In the genomic region with DNA sequence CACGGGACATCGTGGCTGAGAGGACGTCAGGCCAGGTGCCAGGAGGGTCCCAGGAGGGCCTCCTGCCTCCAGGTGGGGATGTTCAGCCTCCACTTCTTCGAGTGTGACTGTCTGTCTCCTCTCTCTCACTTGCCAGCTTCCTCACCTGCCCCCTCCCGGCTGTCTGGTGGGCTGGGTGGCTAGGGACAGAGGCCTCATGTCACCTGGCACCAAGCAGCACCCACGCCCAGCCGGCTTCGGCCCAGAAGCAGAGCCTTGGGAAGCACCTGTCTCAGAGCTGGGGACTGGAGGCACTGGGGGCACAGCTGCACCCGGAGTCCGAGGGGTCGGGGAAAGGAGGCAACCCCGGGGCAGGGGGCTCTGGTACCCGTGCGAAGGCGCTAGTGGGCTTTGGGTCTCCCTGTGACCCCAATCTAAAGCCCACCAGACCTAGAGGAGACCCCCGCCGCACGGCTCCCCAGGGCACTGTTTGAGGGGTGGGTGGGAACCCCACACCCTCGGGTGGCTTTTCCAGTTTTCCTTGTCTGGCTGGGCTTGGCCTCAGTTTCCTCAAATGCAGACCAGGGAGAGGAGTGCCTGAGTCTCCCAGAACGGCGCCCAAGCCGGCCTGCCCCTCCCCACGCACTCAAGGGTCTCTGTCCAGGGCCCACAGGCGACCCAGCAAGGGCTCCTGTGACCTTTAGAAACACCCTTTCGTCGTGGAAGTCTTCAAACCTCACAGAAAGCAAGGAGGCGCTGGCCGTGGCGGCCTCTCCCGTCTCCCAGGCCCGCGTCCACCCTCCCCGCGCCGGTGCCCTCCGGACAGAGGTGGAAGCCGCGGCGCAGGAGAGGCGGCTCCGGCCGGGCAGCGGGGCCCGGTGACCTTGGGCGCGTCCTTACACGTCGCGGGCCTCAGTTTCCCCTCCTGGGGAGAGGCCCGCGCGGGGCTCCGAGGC, we compare ENCODE assay signal across 9 cellular contexts. TPM values are rescaled to one million over a fixed set of nuclear protein-coding genes. Genes with fewer than 3 reads are reported as not detected.
DNase-seq lines count a peak whose midpoint lies in the region; ATAC-seq and TF ChIP-seq lines count a peak whose summit lies in the region.
"Had no signal": no experiment of that assay in that cellular context is flagged by ENCODE, and none has a peak within 500 bp of the region (broad histone marks: within the 10 kb centered on the region; RNA-seq: fewer than 3 reads in every experiment).

No MANE protein-coding gene starts in this region.

- H3K27me3 ChIP-seq in dorsolateral prefrontal cortex, result peaks cover 0 to 14% (median 0%) of the 10 kb centered on the region in 45 donors

- no peaks in the 10 kb centered on the region for H3K36me3 Mint-ChIP-seq in activated T-cell treated with anti-CD3 and anti-CD28 coated beads, Interleukin-2, amount 50 U/mL, for 4 hours (ENCODE audit: insufficient read depth)
- H3K36me3 Mint-ChIP-seq in stimulated activated naive B cell treated with anti-CD40 and anti-IgM and Interleukin-4, amounts not matched to agents 10 μg/mL and 1 μg/mL and 100 μg/mL, for 72 hours, result peaks cover 0 to under 1% of the 10 kb centered on the region in 2 donors
- H3K36me3 Mint-ChIP-seq in glutamatergic neuron (ENCODE audit: unreplicated experiment), result no peaks in the 10 kb centered on the region

- peaks cover 4% of the 10 kb centered on the region for H3K4me1 Mint-ChIP-seq in activated T-cell treated with anti-CD3 and anti-CD28 coated beads, Interleukin-2, amount 50 U/mL, for 4 hours (ENCODE audit: low read depth)
- peaks cover 16 to 25% of the 10 kb centered on the region in 2 donors for H3K4me1 Mint-ChIP-seq in stimulated activated naive B cell treated with anti-CD40 and anti-IgM and Interleukin-4, amounts not matched to agents 10 μg/mL and 1 μg/mL and 100 μg/mL, for 72 hours
- peaks cover 4% of the 10 kb centered on the region for H3K4me1 Mint-ChIP-seq in glutamatergic neuron (ENCODE audit: low read depth, unreplicated experiment)

- H3K27me3 Mint-ChIP-seq in activated T-cell treated with anti-CD3 and anti-CD28 coated beads, Interleukin-2, amount 50 U/mL, for 4 hours (ENCODE audit: low read depth), result peaks cover 25% of the 10 kb centered on the region
- peaks cover 30 to 45% of the 10 kb centered on the region in 2 donors for H3K27me3 Mint-ChIP-seq in stimulated activated naive B cell treated with anti-CD40 and anti-IgM and Interleukin-4, amounts not matched to agents 10 μg/mL and 1 μg/mL and 100 μg/mL, for 72 hours
- peaks cover 14% of the 10 kb centered on the region for H3K27me3 Mint-ChIP-seq in glutamatergic neuron (ENCODE audit: unreplicated experiment)

- TF ChIP-seq CTCF in dorsolateral prefrontal cortex (IDR thresholded peaks at IDR 0.05 in 54 of 56, conservative IDR thresholded peaks at IDR 0.05 in 2 of 56; ENCODE audit: low read depth in 1 of 56, partially characterized antibody in 56 of 56) (peak in 1 of 56 donors; percentile 5), glutamatergic neuron (IDR thresholded peaks at IDR 0.05; ENCODE audit: partially characterized antibody, unreplicated experiment) (no peak)

- ATAC-seq in activated T-cell treated with anti-CD3 and anti-CD28 coated beads, Interleukin-2, amount 50 U/mL, for 4 hours, result peak; percentile 7 to 11
- ATAC-seq in stimulated activated naive B cell treated with anti-CD40 and anti-IgM and Interleukin-4, amounts not matched to agents 10 μg/mL and 1 μg/mL and 100 μg/mL, for 72 hours (replicated peaks), result peak; percentile 2 to 15

- H3K4me3 Mint-ChIP-seq in activated T-cell treated with anti-CD3 and anti-CD28 coated beads, Interleukin-2, amount 50 U/mL, for 4 hours, result no peak overlapping the region
- H3K4me3 Mint-ChIP-seq in stimulated activated naive B cell treated with anti-CD40 and anti-IgM and Interleukin-4, amounts not matched to agents 10 μg/mL and 1 μg/mL and 100 μg/mL, for 72 hours, result peak overlapping the region in 1 of 2 donors; percentile 54
- no peak overlapping the region for H3K4me3 Mint-ChIP-seq in glutamatergic neuron (ENCODE audit: unreplicated experiment)

- peak overlapping the region; percentile 64 to 98 (median 95) for H3K27ac ChIP-seq in dorsolateral prefrontal cortex

- H3K9me3 Mint-ChIP-seq in activated T-cell treated with anti-CD3 and anti-CD28 coated beads, Interleukin-2, amount 50 U/mL, for 4 hours, result no peaks in the 10 kb centered on the region
- no peaks in the 10 kb centered on the region for H3K9me3 Mint-ChIP-seq in stimulated activated naive B cell treated with anti-CD40 and anti-IgM and Interleukin-4, amounts not matched to agents 10 μg/mL and 1 μg/mL and 100 μg/mL, for 72 hours
- H3K9me3 Mint-ChIP-seq in glutamatergic neuron (ENCODE audit: unreplicated experiment), result peaks cover 7% of the 10 kb centered on the region

- no peak overlapping the region for H3K27ac Mint-ChIP-seq in stimulated activated naive B cell treated with anti-CD40 and anti-IgM and Interleukin-4, amounts not matched to agents 10 μg/mL and 1 μg/mL and 100 μg/mL, for 72 hours
- no peak overlapping the region for H3K27ac Mint-ChIP-seq in glutamatergic neuron (ENCODE audit: unreplicated experiment)

- DNase-seq in activated T-cell treated with anti-CD3 and anti-CD28 coated beads, Interleukin-2, amount 50 U/mL, for 4 hours, result no peak
- no peak for DNase-seq in activated T-cell treated with anti-CD3 and anti-CD28 coated beads, Interleukin-2, amount 50 U/mL, for 48 hours
- DNase-seq in NCI-H345 treated with DMSO at 0.1 percent for 48 hours (lab: John Stamatoyannopoulos, UW; ENCODE audit: unreplicated experiment) (peak; percentile 85), dorsolateral prefrontal cortex (no peak), epidermal melanocyte (ENCODE audit: insufficient read length, low spot score) (no peak), glutamatergic neuron (no peak), MV-4-11 (lab: John Stamatoyannopoulos, UW) (no peak)
- DNase-seq in stimulated activated naive B cell treated with anti-CD40 and anti-IgM and Interleukin-4, amounts not matched to agents 10 μg/mL and 1 μg/mL and 100 μg/mL, for 72 hours, result no peak

- peak overlapping the region; percentile 6 to 66 (median 45) for H3K4me3 ChIP-seq in dorsolateral prefrontal cortex

- intact Hi-C loops in dorsolateral prefrontal cortex (cut with DNase I), result loop anchor here (5.0 to 10.0 kb wide), 2 partner anchors 57 to 146 kb away; a partner anchor contains a TSS

RNA-seq across cellular contexts. Expression of a gene that starts 0.7 kb away (rescaled TPM):
- total RNA-seq in activated T-cell treated with anti-CD3 and anti-CD28 coated beads, Interleukin-2, amount 50 U/mL, for 4 hours, result under 1 TPM; 0.20 to 0.24 (median 0.22) TPM
- total RNA-seq in dorsolateral prefrontal cortex (100 to 1,000 TPM in 109 of 120 experiments, 10 to 100 TPM in 11; 76.8 to 199 (median 123) TPM), glutamatergic neuron (ENCODE audit: unreplicated experiment) (33.2 TPM)

RNA-seq across cellular contexts. Expression of a gene that starts 16.6 kb away (rescaled TPM):
- total RNA-seq in activated T-cell treated with anti-CD3 and anti-CD28 coated beads, Interleukin-2, amount 50 U/mL, for 4 hours, result 100 to 1,000 TPM; 241 to 277 (median 250) TPM
- 100 to 1,000 TPM; 350 to 867 (median 549) TPM for total RNA-seq in dorsolateral prefrontal cortex
- 470 TPM for total RNA-seq in glutamatergic neuron (ENCODE audit: unreplicated experiment)

RNA-seq across cellular contexts. Expression of a gene that starts 44.3 kb away (rescaled TPM):
- 100 to 1,000 TPM; 110 to 123 (median 119) TPM for total RNA-seq in activated T-cell treated with anti-CD3 and anti-CD28 coated beads, Interleukin-2, amount 50 U/mL, for 4 hours
- total RNA-seq in dorsolateral prefrontal cortex (10 to 100 TPM; 27.8 to 91.2 (median 61.9) TPM), glutamatergic neuron (ENCODE audit: unreplicated experiment) (79.9 TPM)

RNA-seq across cellular contexts. Expression of a gene that starts 45.2 kb away (rescaled TPM):
- total RNA-seq in activated T-cell treated with anti-CD3 and anti-CD28 coated beads, Interleukin-2, amount 50 U/mL, for 4 hours, result 10 to 100 TPM; 53.2 to 71.8 (median 65.8) TPM
- 1 to 10 TPM in 36 of 120 experiments, under 1 TPM in 46, not detected in 38; 0.43 to 5.3 (median 0.94) TPM for total RNA-seq in dorsolateral prefrontal cortex
- 0.47 TPM for total RNA-seq in glutamatergic neuron (ENCODE audit: unreplicated experiment)
- total RNA-seq: kidney epithelial cell had no signal

RNA-seq across cellular contexts. Expression of a gene that starts 50.7 kb away (rescaled TPM):
- not detected for total RNA-seq in activated T-cell treated with anti-CD3 and anti-CD28 coated beads, Interleukin-2, amount 50 U/mL, for 4 hours
- total RNA-seq in dorsolateral prefrontal cortex (10 to 100 TPM in 2 of 120 experiments, 1 to 10 TPM in 118; 3.6 to 10.1 (median 5.8) TPM), glutamatergic neuron (ENCODE audit: unreplicated experiment) (1.5 TPM)
- total RNA-seq: kidney epithelial cell had no signal

Comparison
In these comparisons a context has a peak if more than half of its experiments do, and no peak if none do; other contexts are left out.
1. RNA of a gene that starts 0.7 kb away (total RNA-seq): 76.8 to 199 TPM in dorsolateral prefrontal cortex and 33.2 TPM in glutamatergic neuron (single experiment); 0.20 to 0.24 TPM in activated T-cell treated with anti-CD3 and anti-CD28 coated beads, Interleukin-2, amount 50 U/mL, for 4 hours; every median in the first group is over 10 times any median in the second.